In genomic region chr6:3194535-3195376, GRCh38 we compare ENCODE assay signal across 13 cellular contexts. TPM values are rescaled to one million over a fixed set of nuclear protein-coding genes. Genes with fewer than 3 reads are reported as not detected.
DNase-seq lines count a peak whose midpoint lies in the region; ATAC-seq and TF ChIP-seq lines count a peak whose summit lies in the region.
"Had no signal": no experiment of that assay in that cellular context is flagged by ENCODE, and none has a peak within 500 bp of the region (broad histone marks: within the 10 kb centered on the region; RNA-seq: fewer than 3 reads in every experiment).

No MANE protein-coding gene starts in this region.

- H3K27me3 ChIP-seq in gastroesophageal sphincter (no peaks in the 10 kb centered on the region), sigmoid colon (no peaks in the 10 kb centered on the region)

- peaks cover 0 to 15% (median 0%) of the 10 kb centered on the region in 3 donors for H3K4me1 ChIP-seq in gastroesophageal sphincter
- H3K4me1 ChIP-seq in sigmoid colon, result no peaks in the 10 kb centered on the region

- TF ChIP-seq EP300 in gastroesophageal sphincter (IDR thresholded peaks at IDR 0.05) (no peak), sigmoid colon (IDR thresholded peaks at IDR 0.05) (no peak)

- H3K27ac ChIP-seq in gastroesophageal sphincter (peak overlapping the region in 3 of 4 donors; percentile 29 to 53 (median 37)), sigmoid colon (peak overlapping the region; percentile 4 to 55 (median 36))
- H3K27ac ChIP-seq: neutrophil had no signal

- DNase-seq in activated CD8-positive, alpha-beta T cell treated with anti-CD3 and anti-CD28 coated beads for 36 hours, result peak; percentile 31
- DNase-seq in activated CD8-positive, alpha-beta T cell treated with anti-CD3 and anti-CD28 coated beads, Interleukin-2, amount 10 ng/mL, durations not matched to agents 7 days and 5 days, result no peak
- DNase-seq in SK-MEL-5 (ENCODE audit: low read depth, low spot score) (peak; percentile 92), sigmoid colon (no peak), Calu3 (no peak)
- no peak for DNase-seq in activated T-helper 1 cell treated with anti-CD3 and anti-CD28 coated beads, Interleukin-12 subunit alpha, Interleukin-12 subunit beta, Interleukin-2, Interleukin-4 antibody, amounts not matched to agents 30 ng/mL and 10 ng/mL and 1 ng/mL, durations not matched to agents 14 hours and 24 hours and 36 hours (ENCODE audit: low spot score)
- DNase-seq: activated B cell treated with CpG ODN at 0.5 μM for 24 hours; AML-193; effector CD4-positive, alpha-beta T cell had no signal

- ATAC-seq in activated CD8-positive, alpha-beta T cell treated with anti-CD3 and anti-CD28 coated beads for 36 hours, result peak; percentile 42
- ATAC-seq in activated CD8-positive, alpha-beta T cell treated with anti-CD3 and anti-CD28 coated beads, Interleukin-2, amount 10 ng/mL, durations not matched to agents 7 days and 5 days, result no peak
- ATAC-seq in gastroesophageal sphincter (peak; percentile 41), HG03378 (IDR thresholded peaks at IDR 0.05; ENCODE audit: unreplicated experiment) (no peak)

- TF ChIP-seq CTCF in activated CD8-positive, alpha-beta T cell treated with anti-CD3 and anti-CD28 coated beads for 36 hours (IDR thresholded peaks at IDR 0.05), result no peak
- TF ChIP-seq CTCF in gastroesophageal sphincter (IDR thresholded peaks at IDR 0.05) (no peak), sigmoid colon (IDR thresholded peaks at IDR 0.05) (no peak), Calu3 (IDR thresholded peaks at IDR 0.05; ENCODE audit: unreplicated experiment) (no peak)

- CTCF ChIA-PET in activated CD8-positive, alpha-beta T cell treated with anti-CD3 and anti-CD28 coated beads for 36 hours (lab: Charles Lee), result interaction anchor here (0.9 to 1.2 kb wide), 2 partner anchors 14 to 56 kb away, joined by 4 to 5 read pairs; no protein-coding TSS in a partner anchor
- CTCF ChIA-PET in activated CD8-positive, alpha-beta T cell treated with anti-CD3 and anti-CD28 coated beads, Interleukin-2, amount 10 ng/mL, durations not matched to agents 7 days and 5 days (lab: Charles Lee), result no interaction called here
- CTCF ChIA-PET in Calu3 (lab: Charles Lee), result interaction anchor here (1.6 to 1.7 kb wide), 2 partner anchors 32 to 38 kb away, joined by 4 to 6 read pairs; partner anchors contain the start of gene TUBB2A

- BruUV-seq in Calu3 (replicated peaks; lab: Mats Ljungman, UMichigan), result no TSS peak

- intact Hi-C loops in activated CD8-positive, alpha-beta T cell treated with anti-CD3 and anti-CD28 coated beads for 36 hours (cut with micrococcal nuclease), result no loop called here
- intact Hi-C loops in sigmoid colon (cut with DNase I), result no loop called here
- intact Hi-C loops in Calu3 (cut with micrococcal nuclease; ENCODE audit: unreplicated experiment), result no loop called here
- intact Hi-C loops in activated T-helper 1 cell treated with anti-CD3 and anti-CD28 coated beads, Interleukin-12 subunit alpha, Interleukin-12 subunit beta, Interleukin-2, Interleukin-4 antibody, amounts not matched to agents 30 ng/mL and 10 ng/mL and 1 ng/mL, durations not matched to agents 14 hours and 24 hours and 36 hours (cut with micrococcal nuclease), result no loop called here

- POLR2A ChIA-PET in activated CD8-positive, alpha-beta T cell treated with anti-CD3 and anti-CD28 coated beads for 36 hours (lab: Charles Lee), result no interaction called here
- POLR2A ChIA-PET in activated CD8-positive, alpha-beta T cell treated with anti-CD3 and anti-CD28 coated beads, Interleukin-2, amount 10 ng/mL, durations not matched to agents 7 days and 5 days (lab: Charles Lee), result no interaction called here

- no peaks in the 10 kb centered on the region for H3K36me3 ChIP-seq in gastroesophageal sphincter
- no peaks in the 10 kb centered on the region for H3K36me3 ChIP-seq in sigmoid colon
- H3K36me3 ChIP-seq: neutrophil had no signal

- H3K9me3 ChIP-seq in gastroesophageal sphincter, result no peaks in the 10 kb centered on the region
- H3K9me3 ChIP-seq in sigmoid colon, result peaks cover 0 to 4% (median 0%) of the 10 kb centered on the region in 4 donors
- H3K9me3 ChIP-seq: neutrophil had no signal

- no peak overlapping the region for H3K27ac Mint-ChIP-seq in activated CD8-positive, alpha-beta T cell treated with anti-CD3 and anti-CD28 coated beads for 36 hours
- no peak overlapping the region for H3K27ac Mint-ChIP-seq in activated CD8-positive, alpha-beta T cell treated with anti-CD3 and anti-CD28 coated beads, Interleukin-2, amount 10 ng/mL, durations not matched to agents 7 days and 5 days
- H3K27ac Mint-ChIP-seq in Calu3 (ENCODE audit: unreplicated experiment), result no peak overlapping the region
- no peak overlapping the region for H3K27ac Mint-ChIP-seq in activated T-helper 1 cell treated with anti-CD3 and anti-CD28 coated beads, Interleukin-12 subunit alpha, Interleukin-12 subunit beta, Interleukin-2, Interleukin-4 antibody, amounts not matched to agents 30 ng/mL and 10 ng/mL and 1 ng/mL, durations not matched to agents 14 hours and 24 hours and 36 hours
- H3K27ac Mint-ChIP-seq: activated B cell treated with CpG ODN at 0.5 μM for 24 hours; stimulated activated naive CD8-positive, alpha-beta T cell treated with anti-CD3 and anti-CD28 coated beads, Interleukin-15, Interleukin-2, amounts not matched to agents 100 ng/mL and 50 ng/mL, for 24 hours had no signal

- peaks cover 2% of the 10 kb centered on the region for H3K9me3 Mint-ChIP-seq in activated CD8-positive, alpha-beta T cell treated with anti-CD3 and anti-CD28 coated beads for 36 hours
- H3K9me3 Mint-ChIP-seq in activated CD8-positive, alpha-beta T cell treated with anti-CD3 and anti-CD28 coated beads, Interleukin-2, amount 10 ng/mL, durations not matched to agents 7 days and 5 days (ENCODE audit: insufficient read depth), result no peaks in the 10 kb centered on the region
- no peaks in the 10 kb centered on the region for H3K9me3 Mint-ChIP-seq in Calu3 (ENCODE audit: low read depth, unreplicated experiment)
- H3K9me3 Mint-ChIP-seq in activated T-helper 1 cell treated with anti-CD3 and anti-CD28 coated beads, Interleukin-12 subunit alpha, Interleukin-12 subunit beta, Interleukin-2, Interleukin-4 antibody, amounts not matched to agents 30 ng/mL and 10 ng/mL and 1 ng/mL, durations not matched to agents 14 hours and 24 hours and 36 hours, result no peaks in the 10 kb centered on the region
- H3K9me3 Mint-ChIP-seq: stimulated activated naive CD8-positive, alpha-beta T cell treated with anti-CD3 and anti-CD28 coated beads, Interleukin-15, Interleukin-2, amounts not matched to agents 100 ng/mL and 50 ng/mL, for 24 hours had no signal

- TF ChIP-seq POLR2A in gastroesophageal sphincter (IDR thresholded peaks at IDR 0.05), result no peak
- TF ChIP-seq POLR2A in sigmoid colon (IDR thresholded peaks at IDR 0.05), result no peak

- H3K36me3 Mint-ChIP-seq in activated CD8-positive, alpha-beta T cell treated with anti-CD3 and anti-CD28 coated beads for 36 hours (ENCODE audit: low read depth), result no peaks in the 10 kb centered on the region
- no peaks in the 10 kb centered on the region for H3K36me3 Mint-ChIP-seq in activated CD8-positive, alpha-beta T cell treated with anti-CD3 and anti-CD28 coated beads, Interleukin-2, amount 10 ng/mL, durations not matched to agents 7 days and 5 days (ENCODE audit: low read depth)
- H3K36me3 Mint-ChIP-seq in Calu3 (ENCODE audit: insufficient read depth, unreplicated experiment), result no peaks in the 10 kb centered on the region
- no peaks in the 10 kb centered on the region for H3K36me3 Mint-ChIP-seq in activated T-helper 1 cell treated with anti-CD3 and anti-CD28 coated beads, Interleukin-12 subunit alpha, Interleukin-12 subunit beta, Interleukin-2, Interleukin-4 antibody, amounts not matched to agents 30 ng/mL and 10 ng/mL and 1 ng/mL, durations not matched to agents 14 hours and 24 hours and 36 hours (ENCODE audit: low read depth)

- 32 to 49% methylated on average over 9 to 16 of the region's 18 CpGs for WGBS in gastroesophageal sphincter (ENCODE audit: low coverage in 1 of 2), 2 donors
- WGBS in sigmoid colon, 2 donors, result 60 to 83% methylated on average over 18 of the region's 18 CpGs

- H3K4me3 ChIP-seq in gastroesophageal sphincter, result no peak overlapping the region
- H3K4me3 ChIP-seq in sigmoid colon, result no peak overlapping the region

- no peaks in the 10 kb centered on the region for H3K4me1 Mint-ChIP-seq in activated CD8-positive, alpha-beta T cell treated with anti-CD3 and anti-CD28 coated beads for 36 hours (ENCODE audit: low read depth)
- H3K4me1 Mint-ChIP-seq in activated CD8-positive, alpha-beta T cell treated with anti-CD3 and anti-CD28 coated beads, Interleukin-2, amount 10 ng/mL, durations not matched to agents 7 days and 5 days (ENCODE audit: low read depth), result no peaks in the 10 kb centered on the region
- no peaks in the 10 kb centered on the region for H3K4me1 Mint-ChIP-seq in Calu3 (ENCODE audit: low read depth, unreplicated experiment)
- no peaks in the 10 kb centered on the region for H3K4me1 Mint-ChIP-seq in activated T-helper 1 cell treated with anti-CD3 and anti-CD28 coated beads, Interleukin-12 subunit alpha, Interleukin-12 subunit beta, Interleukin-2, Interleukin-4 antibody, amounts not matched to agents 30 ng/mL and 10 ng/mL and 1 ng/mL, durations not matched to agents 14 hours and 24 hours and 36 hours (ENCODE audit: low read depth)
- H3K4me1 Mint-ChIP-seq: activated B cell treated with CpG ODN at 0.5 μM for 24 hours had no signal

- in situ Hi-C loops in SK-MEL-5 (cut with HindIII; ENCODE audit: low pct_unique_long_range_greater_than_20kb, low sequenced_read_pairs), result no loop called here

- no peaks in the 10 kb centered on the region for H3K27me3 Mint-ChIP-seq in activated CD8-positive, alpha-beta T cell treated with anti-CD3 and anti-CD28 coated beads for 36 hours
- H3K27me3 Mint-ChIP-seq in activated CD8-positive, alpha-beta T cell treated with anti-CD3 and anti-CD28 coated beads, Interleukin-2, amount 10 ng/mL, durations not matched to agents 7 days and 5 days (ENCODE audit: low read depth), result peaks cover 4% of the 10 kb centered on the region
- H3K27me3 Mint-ChIP-seq in Calu3 (ENCODE audit: unreplicated experiment), result no peaks in the 10 kb centered on the region
- peaks cover 8% of the 10 kb centered on the region for H3K27me3 Mint-ChIP-seq in activated T-helper 1 cell treated with anti-CD3 and anti-CD28 coated beads, Interleukin-12 subunit alpha, Interleukin-12 subunit beta, Interleukin-2, Interleukin-4 antibody, amounts not matched to agents 30 ng/mL and 10 ng/mL and 1 ng/mL, durations not matched to agents 14 hours and 24 hours and 36 hours (ENCODE audit: insufficient read depth)

- H3K4me3 Mint-ChIP-seq in activated CD8-positive, alpha-beta T cell treated with anti-CD3 and anti-CD28 coated beads for 36 hours, result no peak overlapping the region
- H3K4me3 Mint-ChIP-seq in activated CD8-positive, alpha-beta T cell treated with anti-CD3 and anti-CD28 coated beads, Interleukin-2, amount 10 ng/mL, durations not matched to agents 7 days and 5 days, result no peak overlapping the region
- no peak overlapping the region for H3K4me3 Mint-ChIP-seq in Calu3 (ENCODE audit: low read depth, unreplicated experiment)
- no peak overlapping the region for H3K4me3 Mint-ChIP-seq in activated T-helper 1 cell treated with anti-CD3 and anti-CD28 coated beads, Interleukin-12 subunit alpha, Interleukin-12 subunit beta, Interleukin-2, Interleukin-4 antibody, amounts not matched to agents 30 ng/mL and 10 ng/mL and 1 ng/mL, durations not matched to agents 14 hours and 24 hours and 36 hours
- H3K4me3 Mint-ChIP-seq: activated B cell treated with CpG ODN at 0.5 μM for 24 hours; stimulated activated naive CD8-positive, alpha-beta T cell treated with anti-CD3 and anti-CD28 coated beads, Interleukin-15, Interleukin-2, amounts not matched to agents 100 ng/mL and 50 ng/mL, for 24 hours had no signal

RNA-seq across cellular contexts. Expression of gene TUBB2B, which starts 32.7 kb away (rescaled TPM):
- total RNA-seq in activated CD8-positive, alpha-beta T cell treated with anti-CD3 and anti-CD28 coated beads for 36 hours, result under 1 TPM; 0.41 to 0.67 TPM
- total RNA-seq in activated CD8-positive, alpha-beta T cell treated with anti-CD3 and anti-CD28 coated beads, Interleukin-2, amount 10 ng/mL, durations not matched to agents 7 days and 5 days, result not detected
- 26.6 and 28.6 TPM in 2 replicates for total RNA-seq in SK-MEL-5 (2014; rRNA removed; shearing (Covaris generic))
- polyA plus RNA-seq in SK-MEL-5 (2015; cell fraction: cytosol; rRNA removed), result 26.6 and 30.8 TPM in 2 replicates
- polyA plus RNA-seq in SK-MEL-5 (2015; cell fraction: nucleus; rRNA removed), result 11.0 and 11.6 TPM in 2 replicates
- total RNA-seq in gastroesophageal sphincter (10 to 100 TPM; 11.5 to 42.8 (median 14.6) TPM), sigmoid colon (10 to 100 TPM; 12.7 to 24.9 (median 23.0) TPM), Calu3 (2022) (2.5 and 3.0 TPM in 2 replicates)
- polyA plus RNA-seq in sigmoid colon, result 10 to 100 TPM in 1 of 3 donors, 1 to 10 TPM in 2; 2.3 to 11.2 (median 2.4) TPM
- total RNA-seq in activated T-helper 1 cell treated with anti-CD3 and anti-CD28 coated beads, Interleukin-12 subunit alpha, Interleukin-12 subunit beta, Interleukin-2, Interleukin-4 antibody, amounts not matched to agents 30 ng/mL and 10 ng/mL and 1 ng/mL, durations not matched to agents 14 hours and 24 hours and 36 hours, result 0.20 and 0.57 TPM in 2 replicates
- total RNA-seq: activated B cell treated with CpG ODN at 0.5 μM for 24 hours had no signal

RNA-seq across cellular contexts. Expression of gene TUBB2A, which starts 37.4 kb away (rescaled TPM):
- total RNA-seq in activated CD8-positive, alpha-beta T cell treated with anti-CD3 and anti-CD28 coated beads for 36 hours, result 1 to 10 TPM; 1.3 to 1.5 TPM
- total RNA-seq in activated CD8-positive, alpha-beta T cell treated with anti-CD3 and anti-CD28 coated beads, Interleukin-2, amount 10 ng/mL, durations not matched to agents 7 days and 5 days, result 1 to 10 TPM; 2.7 to 3.5 TPM
- total RNA-seq in SK-MEL-5 (2014; rRNA removed; shearing (Covaris generic)), result 118 and 127 TPM in 2 replicates
- 197 and 208 TPM in 2 replicates for polyA plus RNA-seq in SK-MEL-5 (2015; cell fraction: cytosol; rRNA removed)
- polyA plus RNA-seq in SK-MEL-5 (2015; cell fraction: nucleus; rRNA removed), result 98.1 and 104 TPM in 2 replicates
- 100 to 1,000 TPM in 2 of 4 donors, 10 to 100 TPM in 2; 74.6 to 219 (median 119) TPM for total RNA-seq in gastroesophageal sphincter
- 100 to 1,000 TPM in 1 of 4 donors, 10 to 100 TPM in 3; 54.5 to 106 (median 97.9) TPM for total RNA-seq in sigmoid colon
- 10 to 100 TPM; 41.4 to 50.9 (median 41.8) TPM for polyA plus RNA-seq in sigmoid colon
- 16.0 and 17.6 TPM in 2 replicates for total RNA-seq in Calu3 (2022)
- 5.2 and 5.6 TPM in 2 replicates for total RNA-seq in activated T-helper 1 cell treated with anti-CD3 and anti-CD28 coated beads, Interleukin-12 subunit alpha, Interleukin-12 subunit beta, Interleukin-2, Interleukin-4 antibody, amounts not matched to agents 30 ng/mL and 10 ng/mL and 1 ng/mL, durations not matched to agents 14 hours and 24 hours and 36 hours

Comparison
In these comparisons a context has a peak if more than half of its experiments do, and no peak if none do; other contexts are left out.
1. ATAC-seq: peak in activated CD8-positive, alpha-beta T cell treated with anti-CD3 and anti-CD28 coated beads for 36 hours (single experiment) and gastroesophageal sphincter (single experiment); none in activated CD8-positive, alpha-beta T cell treated with anti-CD3 and anti-CD28 coated beads, Interleukin-2, amount 10 ng/mL, durations not matched to agents 7 days and 5 days (single experiment) and HG03378 (single experiment).
2. DNase-seq: peak in activated CD8-positive, alpha-beta T cell treated with anti-CD3 and anti-CD28 coated beads for 36 hours (single experiment) and SK-MEL-5 (single experiment); none in activated CD8-positive, alpha-beta T cell treated with anti-CD3 and anti-CD28 coated beads, Interleukin-2, amount 10 ng/mL, durations not matched to agents 7 days and 5 days (single experiment), sigmoid colon (single experiment), Calu3 (single experiment) and activated T-helper 1 cell treated with anti-CD3 and anti-CD28 coated beads, Interleukin-12 subunit alpha, Interleukin-12 subunit beta, Interleukin-2, Interleukin-4 antibody, amounts not matched to agents 30 ng/mL and 10 ng/mL and 1 ng/mL, durations not matched to agents 14 hours and 24 hours and 36 hours (single experiment).